ENCODE assay signal across 15 cellular contexts in the genomic region with DNA sequence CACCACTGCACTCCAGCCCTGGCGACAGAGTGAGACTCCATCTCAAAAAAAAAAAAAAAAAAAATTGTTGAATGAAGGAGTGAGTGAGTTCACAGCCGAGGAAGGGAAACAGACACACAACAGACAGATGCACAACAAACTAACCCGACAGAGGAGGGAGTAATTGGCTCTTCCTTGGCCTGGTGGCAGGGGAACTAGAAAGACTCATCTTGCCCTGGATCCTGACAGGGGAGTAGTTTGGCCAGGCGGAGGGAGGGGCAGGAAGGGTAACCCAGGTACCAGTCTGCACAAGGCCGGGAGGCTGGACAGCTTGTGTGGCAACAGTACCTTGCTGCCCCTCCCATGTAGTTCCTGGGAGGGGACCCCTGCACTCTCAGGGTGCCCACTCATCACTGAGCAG.
"Had no signal": no experiment of that assay in that cellular context is flagged by ENCODE, and none has a peak within 500 bp of the region (broad histone marks: within the 10 kb centered on the region; RNA-seq: fewer than 3 reads in every experiment).

No MANE protein-coding gene starts in this region.

- H3K27me3 Mint-ChIP-seq: type B pancreatic cell had no signal

- H3K36me3 Mint-ChIP-seq: stimulated activated naive B cell treated with anti-CD40 and anti-IgM and Interleukin-4, amounts not matched to agents 10 μg/mL and 1 μg/mL and 100 μg/mL, for 72 hours; type B pancreatic cell had no signal

- H3K4me3 Mint-ChIP-seq: activated B cell treated with CpG ODN at 0.5 μM for 24 hours; mesothelial cell of epicardium; neural crest cell; stimulated activated naive B cell treated with anti-CD40 and anti-IgM and Interleukin-4, amounts not matched to agents 10 μg/mL and 1 μg/mL and 100 μg/mL, for 72 hours; T-helper 17 cell; type B pancreatic cell had no signal

- H3K4me1 ChIP-seq: adrenal gland, gastroesophageal sphincter, pancreas had no signal

- H3K27me3 ChIP-seq: adrenal gland, cardiac muscle cell, dorsolateral prefrontal cortex, gastroesophageal sphincter, pancreas had no signal

- H3K4me1 Mint-ChIP-seq: stimulated activated naive B cell treated with anti-CD40 and anti-IgM and Interleukin-4, amounts not matched to agents 10 μg/mL and 1 μg/mL and 100 μg/mL, for 72 hours had no signal

- DNase-seq: activated B cell treated with CpG ODN at 0.5 μM for 24 hours; activated CD4-positive, alpha-beta T cell treated with anti-CD3 and anti-CD28 coated beads, Interleukin-2, amount 50 U/mL, for 1 hour; activated gamma-delta T cell; adrenal gland; dorsolateral prefrontal cortex; pancreas; stimulated activated CD4-positive, alpha-beta T cell treated with anti-CD3 and anti-CD28 coated beads, Interleukin-2, amount 100 ng/mL, for 48 hours; stimulated activated naive B cell treated with anti-CD40 and anti-IgM and Interleukin-4, amounts not matched to agents 10 μg/mL and 1 μg/mL and 100 μg/mL, for 72 hours; T-helper 17 cell had no signal

- H3K36me3 ChIP-seq: adrenal gland, cardiac muscle cell, gastroesophageal sphincter, pancreas had no signal

- H3K4me3 ChIP-seq: adrenal gland, cardiac muscle cell, dorsolateral prefrontal cortex, gastroesophageal sphincter, lung, pancreas had no signal

- H3K27ac ChIP-seq: adrenal gland, cardiac muscle cell, gastroesophageal sphincter, pancreas had no signal

- H3K9me3 Mint-ChIP-seq: activated B cell treated with CpG ODN at 0.5 μM for 24 hours; mesothelial cell of epicardium; neural crest cell; stimulated activated naive B cell treated with anti-CD40 and anti-IgM and Interleukin-4, amounts not matched to agents 10 μg/mL and 1 μg/mL and 100 μg/mL, for 72 hours; type B pancreatic cell had no signal

- H3K27ac Mint-ChIP-seq: activated B cell treated with CpG ODN at 0.5 μM for 24 hours; mesothelial cell of epicardium; stimulated activated naive B cell treated with anti-CD40 and anti-IgM and Interleukin-4, amounts not matched to agents 10 μg/mL and 1 μg/mL and 100 μg/mL, for 72 hours; type B pancreatic cell had no signal

- H3K9me3 ChIP-seq: adrenal gland, gastroesophageal sphincter, pancreas had no signal

- ATAC-seq: gastroesophageal sphincter; pancreas; stimulated activated naive B cell treated with anti-CD40 and anti-IgM and Interleukin-4, amounts not matched to agents 10 μg/mL and 1 μg/mL and 100 μg/mL, for 72 hours; T-helper 17 cell had no signal
